24 cellular contexts compared by ENCODE assay signal in genomic region chr7:101628522-101628921, GRCh38. TPM values are rescaled to one million over a fixed set of nuclear protein-coding genes. Genes with fewer than 3 reads are reported as not detected.
"Had no signal": no experiment of that assay in that cellular context is flagged by ENCODE, and none has a peak within 500 bp of the region (broad histone marks: within the 10 kb centered on the region; RNA-seq: fewer than 3 reads in every experiment).

No MANE protein-coding gene starts in this region.

- ATAC-seq: activated CD8-positive, alpha-beta T cell treated with anti-CD3 and anti-CD28 coated beads for 36 hours; body of pancreas; gastrocnemius medialis; pancreas; right lobe of liver; stimulated activated effector memory CD8-positive, alpha-beta T cell treated with anti-CD3 and anti-CD28 coated beads, Interleukin-12 subunit alpha, Interleukin-12 subunit beta, amount 100 ng/mL, for 72 hours had no signal

- H3K4me3 Mint-ChIP-seq: activated CD4-positive, alpha-beta T cell treated with anti-CD3 and anti-CD28 coated beads, Interleukin-2, amount 10 ng/mL, durations not matched to agents 24 days and 14 days; activated CD8-positive, alpha-beta T cell treated with anti-CD3 and anti-CD28 coated beads for 36 hours; activated naive CD8-positive, alpha-beta T cell treated with anti-CD3 and anti-CD28 coated beads, Interleukin-2, amount 10 ng/mL, durations not matched to agents 7 days and 5 days; central memory CD8-positive, alpha-beta T cell; naive B cell; stimulated activated effector memory CD8-positive, alpha-beta T cell treated with anti-CD3 and anti-CD28 coated beads, Interleukin-12 subunit alpha, Interleukin-12 subunit beta, amount 100 ng/mL, for 72 hours had no signal

- H3K4me1 Mint-ChIP-seq: activated CD4-positive, alpha-beta T cell treated with anti-CD3 and anti-CD28 coated beads, Interleukin-2, amount 10 ng/mL, durations not matched to agents 24 days and 14 days; activated naive CD8-positive, alpha-beta T cell treated with anti-CD3 and anti-CD28 coated beads, Interleukin-2, amount 10 ng/mL, durations not matched to agents 7 days and 5 days; stimulated activated effector memory CD8-positive, alpha-beta T cell treated with anti-CD3 and anti-CD28 coated beads, Interleukin-12 subunit alpha, Interleukin-12 subunit beta, amount 100 ng/mL, for 72 hours had no signal

- H3K4me1 ChIP-seq: body of pancreas, colonic mucosa, left ventricle myocardium inferior, pancreas, right lobe of liver had no signal

- H3K27ac Mint-ChIP-seq: activated CD4-positive, alpha-beta T cell treated with anti-CD3 and anti-CD28 coated beads, Interleukin-2, amount 10 ng/mL, durations not matched to agents 24 days and 14 days; activated CD8-positive, alpha-beta T cell treated with anti-CD3 and anti-CD28 coated beads for 36 hours; activated naive CD8-positive, alpha-beta T cell treated with anti-CD3 and anti-CD28 coated beads, Interleukin-2, amount 10 ng/mL, durations not matched to agents 7 days and 5 days; activated T-helper 2 cell treated with anti-CD3 and anti-CD28 coated beads, Interferon-gamma antibody, Interleukin-2, Interleukin-4, amounts not matched to agents 10 μg/mL and 5 μg/mL and 100 μg/mL, durations not matched to agents 14 hours and 24 hours and 36 hours; naive B cell; stimulated activated effector memory CD8-positive, alpha-beta T cell treated with anti-CD3 and anti-CD28 coated beads, Interleukin-12 subunit alpha, Interleukin-12 subunit beta, amount 100 ng/mL, for 72 hours had no signal

- H3K36me3 Mint-ChIP-seq: activated naive CD8-positive, alpha-beta T cell treated with anti-CD3 and anti-CD28 coated beads, Interleukin-2, amount 10 ng/mL, durations not matched to agents 7 days and 5 days; naive B cell; stimulated activated effector memory CD8-positive, alpha-beta T cell treated with anti-CD3 and anti-CD28 coated beads, Interleukin-12 subunit alpha, Interleukin-12 subunit beta, amount 100 ng/mL, for 72 hours had no signal

- H3K36me3 ChIP-seq: colonic mucosa, gastrocnemius medialis, heart left ventricle, left ventricle myocardium inferior, pancreas, right lobe of liver, stomach had no signal

- H3K4me3 ChIP-seq: body of pancreas, colonic mucosa, gastrocnemius medialis, heart left ventricle, left ventricle myocardium inferior, pancreas, right lobe of liver, stomach had no signal

- H3K27me3 ChIP-seq: body of pancreas, gastrocnemius medialis, pancreas, right lobe of liver had no signal

- H3K9me3 ChIP-seq: body of pancreas, colonic mucosa, gastrocnemius medialis, pancreas, right lobe of liver had no signal

- H3K9me3 Mint-ChIP-seq: activated CD4-positive, alpha-beta T cell treated with anti-CD3 and anti-CD28 coated beads, Interleukin-2, amount 10 ng/mL, durations not matched to agents 24 days and 14 days; activated naive CD8-positive, alpha-beta T cell treated with anti-CD3 and anti-CD28 coated beads, Interleukin-2, amount 10 ng/mL, durations not matched to agents 7 days and 5 days; activated T-helper 2 cell treated with anti-CD3 and anti-CD28 coated beads, Interferon-gamma antibody, Interleukin-2, Interleukin-4, amounts not matched to agents 10 μg/mL and 5 μg/mL and 100 μg/mL, durations not matched to agents 14 hours and 24 hours and 36 hours; central memory CD8-positive, alpha-beta T cell; stimulated activated effector memory CD8-positive, alpha-beta T cell treated with anti-CD3 and anti-CD28 coated beads, Interleukin-12 subunit alpha, Interleukin-12 subunit beta, amount 100 ng/mL, for 72 hours had no signal

- H3K27ac ChIP-seq: body of pancreas, colonic mucosa, gastrocnemius medialis, heart left ventricle, left ventricle myocardium inferior, pancreas, right lobe of liver, stomach had no signal

- DNase-seq: activated CD4-positive, alpha-beta T cell treated with anti-CD3 and anti-CD28 coated beads, Interleukin-2, amount 10 ng/mL, durations not matched to agents 24 days and 14 days; activated CD4-positive, CD25-positive, alpha-beta regulatory T cell; activated CD8-positive, alpha-beta T cell treated with anti-CD3 and anti-CD28 coated beads for 36 hours; activated naive CD4-positive, alpha-beta T cell treated with Interleukin-2 at 50 U/mL for 16 hours; activated naive CD8-positive, alpha-beta T cell treated with anti-CD3 and anti-CD28 coated beads, Interleukin-2, amount 10 ng/mL, durations not matched to agents 7 days and 5 days; activated T-cell treated with anti-CD3 and anti-CD28 coated beads, Interleukin-2, amount 50 U/mL, for 1 hour; body of pancreas; colonic mucosa; heart left ventricle; kidney glomerular epithelial cell; left ventricle myocardium inferior; mammary epithelial cell; naive B cell; pancreas; right lobe of liver; stimulated activated CD4-positive, alpha-beta T cell treated with anti-CD3 and anti-CD28 coated beads, Interleukin-4, amount 100 ng/mL, for 24 hours; stomach; trophoblast cell had no signal

RNA-seq across cellular contexts. Expression of gene MYL10, which starts 0.6 kb away (rescaled TPM):
- total RNA-seq: activated CD4-positive, alpha-beta T cell treated with anti-CD3 and anti-CD28 coated beads, Interleukin-2, amount 10 ng/mL, durations not matched to agents 24 days and 14 days; activated CD8-positive, alpha-beta T cell treated with anti-CD3 and anti-CD28 coated beads for 36 hours; activated naive CD8-positive, alpha-beta T cell treated with anti-CD3 and anti-CD28 coated beads, Interleukin-2, amount 10 ng/mL, durations not matched to agents 7 days and 5 days; activated T-helper 2 cell treated with anti-CD3 and anti-CD28 coated beads, Interferon-gamma antibody, Interleukin-2, Interleukin-4, amounts not matched to agents 10 μg/mL and 5 μg/mL and 100 μg/mL, durations not matched to agents 14 hours and 24 hours and 36 hours; body of pancreas; colonic mucosa; heart left ventricle; left ventricle myocardium inferior; mammary epithelial cell; pancreas; right lobe of liver; stomach; temporal lobe had no signal
- polyA plus RNA-seq: esophagus, heart left ventricle, mammary epithelial cell, pancreas, stomach had no signal
